In genomic region chr2:74458132-74458956, GRCh38 we compare ENCODE assay signal across 1 cellular context.
TF ChIP-seq lines count a peak whose summit lies in the region.

TSS of gene WBP1 (plus strand) at chr2:74458438. CDS start at chr2:74458603, 165 bp downstream.

TF ChIP-seq in H1, 55 proteins besides CTCF, POLR2A, EP300 and RAD21 (continued from another document):
- TF ChIP-seq CBX5 (IDR thresholded peaks at IDR 0.05; ENCODE audit: low read depth, low read length) = no peak
- peak; percentile 84 for TF ChIP-seq CREB1 (IDR thresholded peaks at IDR 0.05)
- no peak for TF ChIP-seq TCF12 (IDR thresholded peaks at IDR 0.05; ENCODE audit: low read depth, low read length)
- no peak for TF ChIP-seq JUN (IDR thresholded peaks at IDR 0.05; ENCODE audit: low read depth, low read length)
- TF ChIP-seq GTF2F1 (IDR thresholded peaks at IDR 0.05; ENCODE audit: borderline replicate concordance, low read depth, low read length) = no peak
- no peak for TF ChIP-seq SUZ12 (IDR thresholded peaks at IDR 0.05; ENCODE audit: low read length)
- TF ChIP-seq YY1 (IDR thresholded peaks at IDR 0.05; ENCODE audit: low read depth, low read length) = peak; percentile 72; the same call in 1 of the 2 replicates
- no peak for TF ChIP-seq CHD7 (IDR thresholded peaks at IDR 0.05; ENCODE audit: insufficient replicate concordance, low read length)
- TF ChIP-seq KDM4A (IDR thresholded peaks at IDR 0.05; ENCODE audit: low read depth, low read length, severe bottlenecking) = no peak
- no peak for TF ChIP-seq ASH2L (IDR thresholded peaks at IDR 0.05; ENCODE audit: low read length)
- TF ChIP-seq NANOG (IDR thresholded peaks at IDR 0.05; ENCODE audit: insufficient read depth, low read depth, low read length, poor library complexity, severe bottlenecking) = no peak
- TF ChIP-seq RFX5 (IDR thresholded peaks at IDR 0.05; ENCODE audit: borderline replicate concordance, low read depth, low read length) = 0 out of 2 replicates have a peak, but pooled peaks have one; percentile 8
- no peak for TF ChIP-seq GABPA (IDR thresholded peaks at IDR 0.05; ENCODE audit: borderline replicate concordance, insufficient read depth, low read length)
- no peak for TF ChIP-seq E2F6 (IDR thresholded peaks at IDR 0.05)
- peak; percentile 29; the same call in 1 of the 2 replicates for TF ChIP-seq TAF1 (IDR thresholded peaks at IDR 0.05; ENCODE audit: low read depth, low read length)
- TF ChIP-seq, protein P1, sequence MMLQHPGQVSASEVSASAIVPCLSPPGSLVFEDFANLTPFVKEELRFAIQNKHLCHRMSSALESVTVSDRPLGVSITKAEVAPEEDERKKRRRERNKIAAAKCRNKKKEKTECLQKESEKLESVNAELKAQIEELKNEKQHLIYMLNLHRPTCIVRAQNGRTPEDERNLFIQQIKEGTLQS (IDR thresholded peaks at IDR 0.05; ENCODE audit: insufficient read depth, low read depth, low read length) = no peak
- peak; percentile 86 for TF ChIP-seq CHD2 (IDR thresholded peaks at IDR 0.05; ENCODE audit: low read length)
- TF ChIP-seq CBX8 (IDR thresholded peaks at IDR 0.05; ENCODE audit: borderline replicate concordance, low read depth, low read length) = no peak
- TF ChIP-seq KDM5A (IDR thresholded peaks at IDR 0.05; ENCODE audit: low read length) = peak; percentile 80
- no peak for TF ChIP-seq SIRT6 (IDR thresholded peaks at IDR 0.05; ENCODE audit: low read length)
- no peak for TF ChIP-seq EZH2 (IDR thresholded peaks at IDR 0.05; ENCODE audit: low read depth, low read length, severe bottlenecking)
- TF ChIP-seq BCL11A (IDR thresholded peaks at IDR 0.05; ENCODE audit: low read depth in 2 of 2, low read length in 2 of 2) = no peak
- no peak for TF ChIP-seq ZNF274 (IDR thresholded peaks at IDR 0.05; ENCODE audit: borderline replicate concordance, extremely low read depth, low read length)
- TF ChIP-seq SP2 (IDR thresholded peaks at IDR 0.05; ENCODE audit: low read length) = peak; percentile 86
- TF ChIP-seq SP4 (IDR thresholded peaks at IDR 0.05; ENCODE audit: low read length) = no peak
- TF ChIP-seq USF2 (IDR thresholded peaks at IDR 0.05; ENCODE audit: low read length) = no peak
- no peak for TF ChIP-seq POU5F1 (IDR thresholded peaks at IDR 0.05; ENCODE audit: low read depth, low read length)
- no peak for TF ChIP-seq BRCA1 (IDR thresholded peaks at IDR 0.05; ENCODE audit: low read depth, low read length)
- TF ChIP-seq PHF8 (conservative IDR thresholded peaks at IDR 0.05; ENCODE audit: low read depth, low read length) = peak; percentile 66
- no peak for TF ChIP-seq TEAD4 (IDR thresholded peaks at IDR 0.05; ENCODE audit: low read depth, low read length)
- no peak for TF ChIP-seq SIX5 (IDR thresholded peaks at IDR 0.05; ENCODE audit: low read depth, low read length)
- TF ChIP-seq SP1 (IDR thresholded peaks at IDR 0.05; ENCODE audit: low read depth, low read length) = peak; percentile 97
- no peak for TF ChIP-seq SRF (IDR thresholded peaks at IDR 0.05; ENCODE audit: low read depth, low read length)
